Comparison of ENCODE assay signal across 8 cellular contexts in the genomic region with DNA sequence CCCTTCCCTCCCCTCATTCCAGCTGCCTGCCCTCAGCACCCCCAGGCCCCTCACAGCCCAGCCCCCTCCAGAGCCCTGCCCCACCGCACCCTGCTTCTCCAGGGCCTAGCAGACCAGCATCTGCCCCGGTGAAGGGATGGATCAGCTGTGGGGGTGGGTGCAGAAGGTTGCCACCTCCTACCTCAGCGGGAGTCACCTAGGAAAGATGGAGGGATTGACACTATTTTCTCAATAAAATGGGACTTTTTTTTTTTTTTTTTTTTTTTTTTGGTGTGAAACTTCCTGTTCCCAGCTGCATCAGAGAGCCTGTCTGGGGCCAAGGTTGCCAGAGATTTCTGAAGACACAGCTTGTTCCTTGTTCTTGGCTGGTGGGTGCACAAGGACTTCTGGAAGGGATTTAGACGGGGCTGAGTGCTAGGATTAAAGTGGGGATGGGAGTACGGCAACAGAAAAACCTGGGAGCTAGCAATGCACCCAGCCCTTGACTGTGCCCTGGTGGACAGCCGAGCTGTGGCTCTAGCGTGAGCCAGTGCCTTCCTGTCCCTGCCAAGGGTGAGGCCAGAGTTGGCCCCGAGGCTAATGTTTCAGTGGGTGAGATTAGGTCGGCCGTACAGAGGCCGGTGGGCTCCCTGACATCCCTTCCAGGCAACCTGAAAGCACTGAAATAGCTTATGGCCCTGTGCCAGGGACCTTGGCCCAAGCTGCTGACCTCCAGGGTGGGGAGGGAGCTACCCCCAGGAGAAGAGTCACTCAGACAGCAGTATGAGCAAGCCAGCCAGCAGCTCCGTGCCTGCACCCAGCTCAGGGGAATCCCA. TPM values are rescaled to one million over a fixed set of nuclear protein-coding genes. Genes with fewer than 3 reads are reported as not detected.
DNase-seq lines count a peak whose midpoint lies in the region; ATAC-seq and TF ChIP-seq lines count a peak whose summit lies in the region.

No MANE protein-coding gene starts in this region.

- peak; percentile 48 for DNase-seq in HT1080 (ENCODE audit: low read depth)
- peak in 29 of 56 donors; percentile 12 to 68 (median 33) for DNase-seq in amygdala (lab: John Stamatoyannopoulos, UW)
- no peak for DNase-seq in kidney epithelial cell (ENCODE audit: low read depth)
- DNase-seq in DMS79 treated with DMSO at 0.1 percent for 48 hours (lab: John Stamatoyannopoulos, UW) = no peak
- DNase-seq in Kasumi-1 (lab: John Stamatoyannopoulos, UW) = no peak
- DNase-seq in CD14-positive monocyte (ENCODE audit: low spot score) = no peak

- peaks cover 13% of the 10 kb centered on the region for H3K4me1 Mint-ChIP-seq in CD14-positive monocyte

- no peak for ATAC-seq in GM19395 (IDR thresholded peaks at IDR 0.05; ENCODE audit: unreplicated experiment)

- TF ChIP-seq CTCF in kidney epithelial cell (IDR thresholded peaks at IDR 0.05; ENCODE audit: insufficient read depth, low read length, poor library complexity, severe bottlenecking) = peak; percentile 22
- TF ChIP-seq CTCF in CD14-positive monocyte (IDR thresholded peaks at IDR 0.05) = no peak

- H3K4me3 Mint-ChIP-seq in CD14-positive monocyte = no peak overlapping the region

- peak overlapping the region; percentile 17 for H3K27ac ChIP-seq in temporal lobe (ENCODE audit: low read depth, low read length)

- H3K27me3 ChIP-seq in kidney epithelial cell (ENCODE audit: control insufficient read depth, insufficient read depth, low read length) = peaks cover 10% of the 10 kb centered on the region

- no peak overlapping the region for H3K4me3 ChIP-seq in kidney epithelial cell (ENCODE audit: low read depth, low read length)

- no peak overlapping the region for H3K27ac Mint-ChIP-seq in CD14-positive monocyte

- intact Hi-C loops in CD14-positive monocyte (cut with micrococcal nuclease) = no loop called here

- H3K9me3 Mint-ChIP-seq in CD14-positive monocyte = peaks cover 0 to 6% (median under 1%) of the 10 kb centered on the region in 7 donors

- peaks cover 6 to 15% (median 8%) of the 10 kb centered on the region in 3 donors for H3K27me3 Mint-ChIP-seq in CD14-positive monocyte (ENCODE audit: low read depth in 3 of 3)

- H3K36me3 ChIP-seq in kidney epithelial cell (ENCODE audit: control insufficient read depth, insufficient read depth, low read length) = no peaks in the 10 kb centered on the region

- H3K36me3 Mint-ChIP-seq in CD14-positive monocyte = no peaks in the 10 kb centered on the region

RNA-seq across cellular contexts. Expression of a gene that starts 4.5 kb away (rescaled TPM):
- 0.14 TPM in 1 of 2 replicates, not detected in the other for total RNA-seq in HT1080 (2014; rRNA removed; shearing (Covaris generic))
- 0.16 and 0.20 TPM in 2 replicates for polyA plus RNA-seq in HT1080 (2015; cell fraction: cytosol; rRNA removed)
- polyA plus RNA-seq in HT1080 (2015; cell fraction: nucleus; rRNA removed) = 0.09 and 0.30 TPM in 2 replicates
- total RNA-seq in kidney epithelial cell (8.8 and 12.2 TPM in 2 replicates), temporal lobe (0.98 TPM)
- polyA plus RNA-seq in CD14-positive monocyte = not detected

Comparison
In these comparisons a context has a peak if more than half of its experiments do, and no peak if none do; other contexts are left out.
1. DNase-seq: peak in HT1080 (single experiment) and amygdala (29 of 56); none in kidney epithelial cell (single experiment), DMS79 treated with DMSO at 0.1 percent for 48 hours (single experiment), Kasumi-1 (0 of 2) and CD14-positive monocyte (single experiment).